In genomic region chr2:135812907-135813511, GRCh38 we compare ENCODE assay signal across 24 cellular contexts. TPM values are rescaled to one million over a fixed set of nuclear protein-coding genes. Genes with fewer than 3 reads are reported as not detected.
"Had no signal": no experiment of that assay in that cellular context is flagged by ENCODE, and none has a peak within 500 bp of the region (broad histone marks: within the 10 kb centered on the region; RNA-seq: fewer than 3 reads in every experiment).

No MANE protein-coding gene starts in this region.

- H3K4me3 ChIP-seq: MG63 had no signal

- H3K36me3 ChIP-seq: MG63 had no signal

- H3K27ac ChIP-seq: RWPE1 had no signal

- H3K9me3 ChIP-seq: MG63 had no signal

- FAIRE-seq: RCC 7860 had no signal

- ATAC-seq: SK-N-SH treated with all-trans-retinoic acid at 6 μM for 48 hours had no signal

- H3K27me3 ChIP-seq: MG63 had no signal

- DNase-seq: Karpas-422, KG1, MG63, NCI-H1092, NCI-H1105 treated with DMSO at 0.1 percent for 48 hours, NCI-H1417 treated with DMSO at 0.1 percent for 48 hours, NCI-H146, NCI-H1694 treated with DMSO at 0.1 percent for 48 hours, NCI-H1930, NCI-H2081 treated with DMSO at 0.1 percent for 48 hours, NCI-H2171, NCI-H226, NCI-H446, NCI-H510A, NCI-H524 treated with DMSO at 0.1 percent for 48 hours, NCI-H69, NCI-H774, SHP77, T-helper 1 cell had no signal

RNA-seq across cellular contexts. Expression of gene LCT, which starts 24.0 kb away (rescaled TPM):
- total RNA-seq: HT1080, SK-MEL-5 had no signal
